In genomic region chr3:23805881-23806321, GRCh38 we compare ENCODE assay signal across 8 cellular contexts. TPM values are rescaled to one million over a fixed set of nuclear protein-coding genes. Genes with fewer than 3 reads are reported as not detected.
DNase-seq lines count a peak whose midpoint lies in the region; ATAC-seq and TF ChIP-seq lines count a peak whose summit lies in the region.

TSS of gene UBE2E1 (plus strand) at chr3:23805955. CDS start at chr3:23807270, 1,315 bp downstream.

- TF ChIP-seq CTCF in AG09319 (IDR thresholded peaks at IDR 0.05; ENCODE audit: low read depth, low read length) (no peak), OCI-LY1 (IDR thresholded peaks at IDR 0.05; ENCODE audit: low read length) (no peak)

- H3K9me3 ChIP-seq in OCI-LY1 (ENCODE audit: low read length) = no peaks in the 10 kb centered on the region

- peaks cover 15% of the 10 kb centered on the region; the same call in 1 of the 2 replicates for H3K36me3 ChIP-seq in OCI-LY1 (ENCODE audit: insufficient read depth, low read length)

- H3K4me3 ChIP-seq in OCI-LY1 (ENCODE audit: low read depth, low read length, poor library complexity, severe bottlenecking) = peak within 1 kb of the TSS; percentile 72

- H3K4me1 Mint-ChIP-seq in stimulated activated effector memory CD8-positive, alpha-beta T cell treated with anti-CD3 and anti-CD28 coated beads, Interleukin-12 subunit alpha, Interleukin-12 subunit beta, amount 100 ng/mL, for 72 hours = peaks cover 45% of the 10 kb centered on the region

- H3K27ac ChIP-seq in OCI-LY1 (ENCODE audit: low read depth, low read length, poor library complexity, severe bottlenecking) = peak within 1 kb of the TSS; percentile 11
- H3K27ac ChIP-seq in epithelial cell of prostate = peak within 1 kb of the TSS; percentile 61

- 0 out of 2 replicates have a peak, but pooled peaks cover 4% of the 10 kb centered on the region for H3F3A ChIP-seq in OCI-LY1 (ENCODE audit: insufficient read depth, low read length)

- no peaks in the 10 kb centered on the region for H3K9me3 Mint-ChIP-seq in stimulated activated effector memory CD8-positive, alpha-beta T cell treated with anti-CD3 and anti-CD28 coated beads, Interleukin-12 subunit alpha, Interleukin-12 subunit beta, amount 100 ng/mL, for 72 hours

- no peaks in the 10 kb centered on the region for H3K79me2 ChIP-seq in OCI-LY1 (ENCODE audit: insufficient read depth, low read length)

- peaks cover 43% of the 10 kb centered on the region for H3K4me1 ChIP-seq in OCI-LY1 (ENCODE audit: insufficient read depth, low read length, severe bottlenecking)

- peak; percentile 75 for ATAC-seq in GM18867 (IDR thresholded peaks at IDR 0.05; ENCODE audit: unreplicated experiment)
- ATAC-seq in HG03097 (IDR thresholded peaks at IDR 0.05; ENCODE audit: low FRiP score, unreplicated experiment) = peak; percentile 61
- ATAC-seq in stimulated activated effector memory CD8-positive, alpha-beta T cell treated with anti-CD3 and anti-CD28 coated beads, Interleukin-12 subunit alpha, Interleukin-12 subunit beta, amount 100 ng/mL, for 72 hours = peak; percentile 89

- H4K20me1 ChIP-seq in OCI-LY1 (ENCODE audit: insufficient read depth, low read length) = no peaks in the 10 kb centered on the region

- H3K27me3 ChIP-seq in OCI-LY1 (ENCODE audit: insufficient read depth, low read length) = no peaks in the 10 kb centered on the region

- H3K36me3 Mint-ChIP-seq in stimulated activated effector memory CD8-positive, alpha-beta T cell treated with anti-CD3 and anti-CD28 coated beads, Interleukin-12 subunit alpha, Interleukin-12 subunit beta, amount 100 ng/mL, for 72 hours = peaks cover 28% of the 10 kb centered on the region

- H2AFZ ChIP-seq in OCI-LY1 (ENCODE audit: low read length) = peak within 1 kb of the TSS; percentile 43

- DNase-seq in AG09319 (ENCODE audit: extremely low read depth, low read depth) = peak; percentile 44
- DNase-seq in activated T-cell treated with anti-CD3 and anti-CD28 coated beads for 4 hours = peak; percentile 55
- no peak for DNase-seq in epithelial cell of prostate (ENCODE audit: low read depth, low spot score)
- peak; percentile 71 for DNase-seq in mucosa of gallbladder (ENCODE audit: low spot score)
- peak; percentile 34 to 70 for DNase-seq in stimulated activated effector memory CD8-positive, alpha-beta T cell treated with anti-CD3 and anti-CD28 coated beads, Interleukin-12 subunit alpha, Interleukin-12 subunit beta, amount 100 ng/mL, for 72 hours (ENCODE audit: low spot score in 2 of 2)

- peak within 1 kb of the TSS; percentile 75 for H3K9ac ChIP-seq in OCI-LY1 (ENCODE audit: low read length)

- peak within 1 kb of the TSS; percentile 96 for H3K27ac Mint-ChIP-seq in stimulated activated effector memory CD8-positive, alpha-beta T cell treated with anti-CD3 and anti-CD28 coated beads, Interleukin-12 subunit alpha, Interleukin-12 subunit beta, amount 100 ng/mL, for 72 hours

- peak within 1 kb of the TSS; percentile 79 for H3K4me2 ChIP-seq in OCI-LY1 (ENCODE audit: low read length)

- no peaks in the 10 kb centered on the region for H3K9me2 ChIP-seq in OCI-LY1 (ENCODE audit: low read depth, low read length)

- H3K4me3 Mint-ChIP-seq in stimulated activated effector memory CD8-positive, alpha-beta T cell treated with anti-CD3 and anti-CD28 coated beads, Interleukin-12 subunit alpha, Interleukin-12 subunit beta, amount 100 ng/mL, for 72 hours = peak within 1 kb of the TSS; percentile 82

RNA-seq across cellular contexts. Expression of gene UBE2E1, which starts in this region (rescaled TPM):
- total RNA-seq in mucosa of gallbladder = 66.2 TPM
